Comparison of ENCODE assay signal across 16 cellular contexts in the genomic region with DNA sequence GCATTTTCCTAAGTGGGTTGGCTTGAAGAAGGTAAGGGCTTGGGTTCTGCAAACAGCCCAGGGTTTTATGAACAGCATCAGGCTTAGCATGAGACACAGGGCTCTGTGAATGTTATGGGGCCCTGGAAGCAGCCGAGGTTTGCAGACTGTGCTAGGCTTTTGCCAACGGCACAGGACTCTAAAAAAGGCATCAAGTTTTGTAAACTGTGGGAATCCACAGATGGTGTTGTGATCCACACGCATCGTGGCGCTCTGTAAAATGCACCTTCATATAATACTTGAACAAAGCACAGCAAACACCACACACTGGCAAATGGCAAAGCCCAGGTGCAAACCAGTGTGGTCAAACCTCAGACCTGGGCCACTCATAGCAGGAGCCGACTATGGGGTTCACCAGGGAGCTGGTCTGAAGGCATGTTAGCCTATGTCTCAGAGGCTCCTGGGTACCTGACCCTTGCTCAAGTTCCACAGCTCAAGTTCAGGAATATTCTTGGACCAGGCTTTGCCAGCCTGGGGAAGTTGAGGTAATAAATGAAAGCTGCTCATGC. TPM values are rescaled to one million over a fixed set of nuclear protein-coding genes. Genes with fewer than 3 reads are reported as not detected.
"Had no signal": no experiment of that assay in that cellular context is flagged by ENCODE, and none has a peak within 500 bp of the region (broad histone marks: within the 10 kb centered on the region; RNA-seq: fewer than 3 reads in every experiment).

No MANE protein-coding gene starts in this region.

- H3K4me3 ChIP-seq: gastrocnemius medialis, heart left ventricle, lung, spleen, tibial artery had no signal

- H3K27ac ChIP-seq: gastrocnemius medialis, tibial artery had no signal

- H3K4me3 Mint-ChIP-seq: activated B cell treated with CpG ODN at 0.5 μM for 24 hours; activated T-cell treated with anti-CD3 and anti-CD28 coated beads, Interleukin-2, amount 50 U/mL, for 24 hours; neural crest cell; T-helper 2 cell treated with Interferon-gamma antibody and Interleukin-4, amounts not matched to agents 5 μg/mL and 100 μg/mL, for 36 hours had no signal

- ATAC-seq: gastrocnemius medialis, left colon had no signal

- H3K9me3 ChIP-seq: gastrocnemius medialis, heart left ventricle, spleen, tibial artery had no signal

- H3K27me3 ChIP-seq: gastrocnemius medialis, heart left ventricle, spleen had no signal

- H3K4me1 ChIP-seq: gastrocnemius medialis, tibial artery had no signal

- DNase-seq: activated B cell treated with CpG ODN at 0.5 μM for 24 hours; activated CD4-positive, alpha-beta T cell treated with anti-CD3 and anti-CD28 coated beads for 48 hours; activated gamma-delta T cell treated with Interleukin-2 at 50 U/mL for 16 hours; activated T-cell treated with anti-CD3 and anti-CD28 coated beads, Interleukin-2, amount 50 U/mL, for 24 hours; erythroblast; left colon; spleen had no signal

- H3K27ac Mint-ChIP-seq: activated B cell treated with CpG ODN at 0.5 μM for 24 hours; activated T-cell treated with anti-CD3 and anti-CD28 coated beads, Interleukin-2, amount 50 U/mL, for 24 hours; T-helper 2 cell treated with Interferon-gamma antibody and Interleukin-4, amounts not matched to agents 5 μg/mL and 100 μg/mL, for 36 hours had no signal

- H3K9me3 Mint-ChIP-seq: activated B cell treated with CpG ODN at 0.5 μM for 24 hours; activated T-cell treated with anti-CD3 and anti-CD28 coated beads, Interleukin-2, amount 50 U/mL, for 24 hours; neural crest cell; T-helper 2 cell treated with Interferon-gamma antibody and Interleukin-4, amounts not matched to agents 5 μg/mL and 100 μg/mL, for 36 hours had no signal

- H3K36me3 ChIP-seq: gastrocnemius medialis, heart left ventricle, spleen, tibial artery had no signal

RNA-seq across cellular contexts. Expression of gene SLCO2B1, which starts 2.4 kb away (rescaled TPM):
- total RNA-seq: neural crest cell had no signal

RNA-seq across cellular contexts. Expression of gene OR2AT4, which starts 51.8 kb away (rescaled TPM):
- total RNA-seq: activated B cell treated with CpG ODN at 0.5 μM for 24 hours, aorta, cerebellum, gastrocnemius medialis, heart left ventricle, left colon, lung, neural crest cell, osteoblast, spleen had no signal
- polyA plus RNA-seq: heart left ventricle, lung, spleen had no signal
